In the genomic region with DNA sequence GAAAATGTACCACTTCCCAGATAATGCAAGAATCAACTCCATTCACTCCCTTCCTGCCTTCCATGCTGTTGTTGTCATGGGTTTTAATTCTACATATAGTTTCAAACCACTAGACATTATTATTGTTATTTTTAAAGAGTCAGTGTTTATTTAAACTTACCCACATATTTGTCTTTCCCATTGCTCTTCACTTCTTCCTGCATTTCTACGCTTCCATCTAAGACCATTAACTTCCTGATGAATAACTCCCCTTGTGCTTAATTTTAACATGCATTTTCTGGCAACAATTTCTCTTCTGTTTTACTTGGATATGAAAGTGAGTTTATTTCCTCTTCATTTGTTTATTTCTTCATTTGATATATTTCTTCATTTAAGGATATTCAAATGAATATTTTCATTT, we compare ENCODE assay signal across 14 cellular contexts.
DNase-seq lines count a peak whose midpoint lies in the region; ATAC-seq, FAIRE-seq and TF ChIP-seq lines count a peak whose summit lies in the region.
"Had no signal": no experiment of that assay in that cellular context is flagged by ENCODE, and none has a peak within 500 bp of the region (broad histone marks: within the 10 kb centered on the region; RNA-seq: fewer than 3 reads in every experiment).

No MANE protein-coding gene starts in this region.

- peak; percentile 22 for DNase-seq in SK-MEL-5 (ENCODE audit: low read depth, low spot score)
- no peak for DNase-seq in chondrocyte (ENCODE audit: low spot score)
- DNase-seq in mucosa of gallbladder (ENCODE audit: low spot score) = no peak
- no peak for DNase-seq in NCI-H446 (lab: John Stamatoyannopoulos, UW)
- DNase-seq in SK-N-DZ (ENCODE audit: low spot score) = no peak
- DNase-seq: Calu3; CD8-positive, alpha-beta memory T cell; DMS 273 treated with DMSO at 0.1 percent for 48 hours; GOT3; H9 had no signal

- FAIRE-seq in islet of Langerhans (lab: Jason Lieb, UNC) = peak; percentile 21
- FAIRE-seq: A549, GM12891 had no signal

- TF ChIP-seq CTCF in chondrocyte (IDR thresholded peaks at IDR 0.05) = no peak

- no peaks in the 10 kb centered on the region for H3K36me3 Mint-ChIP-seq in chondrocyte (ENCODE audit: low read depth)
- H3K36me3 Mint-ChIP-seq: CD8-positive, alpha-beta memory T cell had no signal

- H3K4me3 Mint-ChIP-seq in chondrocyte (ENCODE audit: unreplicated experiment) = no peak overlapping the region
- H3K4me3 Mint-ChIP-seq: CD8-positive, alpha-beta memory T cell; H9 had no signal

- peaks cover 14% of the 10 kb centered on the region for H3K27me3 Mint-ChIP-seq in chondrocyte (ENCODE audit: low read depth)

- in situ Hi-C loops in SK-MEL-5 (cut with HindIII; ENCODE audit: low pct_unique_long_range_greater_than_20kb, low sequenced_read_pairs) = no loop called here

- H3K27ac Mint-ChIP-seq in chondrocyte (ENCODE audit: unreplicated experiment) = peak overlapping the region; percentile 64
- H3K27ac Mint-ChIP-seq: CD8-positive, alpha-beta memory T cell; H9 had no signal

- H3K9me3 Mint-ChIP-seq in chondrocyte (ENCODE audit: low read depth) = no peaks in the 10 kb centered on the region
- H3K9me3 Mint-ChIP-seq: CD8-positive, alpha-beta memory T cell had no signal

- ATAC-seq in HG03025 (IDR thresholded peaks at IDR 0.05; ENCODE audit: low FRiP score, unreplicated experiment) = no peak
- ATAC-seq: A549 had no signal

- peaks cover 13% of the 10 kb centered on the region for H3K4me1 Mint-ChIP-seq in chondrocyte (ENCODE audit: low read depth)
- H3K4me1 Mint-ChIP-seq: CD8-positive, alpha-beta memory T cell had no signal
